Comparison of ENCODE assay signal across 37 cellular contexts in the genomic region with DNA sequence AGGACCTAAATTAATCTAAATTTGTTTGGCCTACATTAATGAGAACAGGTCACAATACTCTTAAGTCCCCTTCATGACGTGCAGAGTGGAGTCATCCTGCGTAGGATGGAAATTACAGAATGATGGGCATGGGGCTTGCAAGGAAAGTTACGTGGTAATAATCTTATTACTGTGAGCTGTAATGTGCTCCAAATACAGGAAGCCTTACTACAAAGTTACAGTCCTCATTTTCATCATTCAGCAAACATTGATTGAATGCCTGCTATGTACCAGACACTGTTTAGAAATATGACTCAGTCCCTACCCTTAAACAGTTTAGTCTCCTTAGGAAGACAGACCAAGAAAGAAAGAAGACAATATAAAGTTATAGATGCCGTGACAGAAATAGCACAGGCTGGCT. TPM values are rescaled to one million over a fixed set of nuclear protein-coding genes. Genes with fewer than 3 reads are reported as not detected.
A peak's percentile ranks its signal among the peaks of the same experiment; 100 is the strongest.
DNase-seq lines count a peak whose midpoint lies in the region; ATAC-seq, FAIRE-seq and TF ChIP-seq lines count a peak whose summit lies in the region.
"Had no signal": no experiment of that assay in that cellular context is flagged by ENCODE, and none has a peak within 500 bp of the region (broad histone marks: within the 10 kb centered on the region; RNA-seq: fewer than 3 reads in every experiment).

No MANE protein-coding gene starts in this region.

- no peak overlapping the region for H3K4me3 ChIP-seq in A549
- H3K4me3 ChIP-seq in PC-3 (ENCODE audit: low read length): no peak overlapping the region
- no peak overlapping the region for H3K4me3 ChIP-seq in lower leg skin (ENCODE audit: low read depth, poor library complexity, severe bottlenecking)
- no peak overlapping the region for H3K4me3 ChIP-seq in gastroesophageal sphincter
- H3K4me3 ChIP-seq: gastrocnemius medialis, pancreas, PC-9, testis had no signal

- 64% methylated on average over 4 of the region's 4 CpGs for WGBS in A549 (ENCODE audit: missing lambda C conversion rate)
- WGBS in lower leg skin, 2 donors: 93 to 95% methylated on average over 4 of the region's 4 CpGs
- 85 to 89% methylated on average over 4 of the region's 4 CpGs for WGBS in gastroesophageal sphincter (ENCODE audit: low coverage in 1 of 2), 2 donors

- H3F3A ChIP-seq in PC-3 (ENCODE audit: low read length, unreplicated experiment): no peaks in the 10 kb centered on the region

- no peak for TF ChIP-seq RAD21 in A549 (conservative IDR thresholded peaks at IDR 0.05 in 1 of 2, IDR thresholded peaks at IDR 0.05 in 1 of 2)

- H3K27me3 ChIP-seq in PC-3 (ENCODE audit: low read length) (no peaks in the 10 kb centered on the region), gastroesophageal sphincter (no peaks in the 10 kb centered on the region)
- H3K27me3 ChIP-seq: gastrocnemius medialis, pancreas, testis had no signal

- TF ChIP-seq CTCF in A549 (IDR thresholded peaks at IDR 0.05) (no peak), PC-3 (conservative IDR thresholded peaks at IDR 0.05; ENCODE audit: low read depth, low read length) (no peak), lower leg skin (IDR thresholded peaks at IDR 0.05) (no peak), gastroesophageal sphincter (IDR thresholded peaks at IDR 0.05) (no peak)

- H3K4me1 ChIP-seq in A549 (peaks cover 15% of the 10 kb centered on the region), PC-3 (ENCODE audit: insufficient read depth, low read length) (peaks cover 12% of the 10 kb centered on the region), gastroesophageal sphincter (no peaks in the 10 kb centered on the region)
- H3K4me1 ChIP-seq: pancreas, testis had no signal

- POLR2A ChIA-PET in A549 (lab: Yijun Ruan, JAX): no interaction called here
- POLR2A ChIA-PET in PC-3 (lab: Charles Lee; ENCODE audit: unreplicated experiment): interaction anchor here (0.6 kb wide), 1 partner anchor 1010 kb away, joined by 4 read pairs; no protein-coding TSS in a partner anchor

- no peak for TF ChIP-seq EP300 in A549 (IDR thresholded peaks at IDR 0.05)
- TF ChIP-seq EP300 in gastroesophageal sphincter (IDR thresholded peaks at IDR 0.05): no peak

- BruUV-seq in PC-3 (replicated peaks; lab: Mats Ljungman, UMichigan): no TSS peak

- no peak overlapping the region for H3K9ac ChIP-seq in PC-3 (ENCODE audit: low read length)

- H3K27ac ChIP-seq in A549: no peak overlapping the region; a peak in 1 of 6 replicates
- H3K27ac ChIP-seq in PC-3 (ENCODE audit: low read length): peak overlapping the region; percentile 38
- no peak overlapping the region for H3K27ac ChIP-seq in gastroesophageal sphincter
- H3K27ac ChIP-seq: epithelial cell of prostate, pancreas, PC-9, testis had no signal

- no peak overlapping the region for H2AFZ ChIP-seq in PC-3 (ENCODE audit: low read length)
- H2AFZ ChIP-seq: PC-9 had no signal

- no peaks in the 10 kb centered on the region for H3K9me2 ChIP-seq in PC-3 (replicated peaks; ENCODE audit: low read length)

- no peaks in the 10 kb centered on the region for H3K36me3 ChIP-seq in PC-3 (ENCODE audit: low read depth, low read length)
- H3K36me3 ChIP-seq in gastroesophageal sphincter: no peaks in the 10 kb centered on the region
- H3K36me3 ChIP-seq: gastrocnemius medialis, pancreas had no signal

- H4K20me1 ChIP-seq in PC-3 (ENCODE audit: low read length): no peaks in the 10 kb centered on the region

- no peaks in the 10 kb centered on the region for H3K9me3 ChIP-seq in A549
- H3K9me3 ChIP-seq in PC-3 (ENCODE audit: low read length): no peaks in the 10 kb centered on the region
- H3K9me3 ChIP-seq in gastroesophageal sphincter: no peaks in the 10 kb centered on the region
- H3K9me3 ChIP-seq: gastrocnemius medialis, pancreas, testis had no signal

- FAIRE-seq in A549 (lab: Jason Lieb, UNC): no peak
- FAIRE-seq: H1, HTR-8/SVneo, pancreas, small intestine had no signal

- no peak for TF ChIP-seq POLR2A in A549 (IDR thresholded peaks at IDR 0.05; ENCODE audit: low read length)
- no peak for TF ChIP-seq POLR2A in lower leg skin (IDR thresholded peaks at IDR 0.05)
- no peak for TF ChIP-seq POLR2A in gastroesophageal sphincter (IDR thresholded peaks at IDR 0.05)

- no peaks in the 10 kb centered on the region for H3K79me2 ChIP-seq in PC-3 (ENCODE audit: low read length)

- peak in 1 of 2 experiments; percentile 45 for DNase-seq in A549 (ENCODE audit: low read depth in 1 of 2, low spot score in 1 of 2)
- peak; percentile 80 for DNase-seq in PC-3
- DNase-seq in dedifferentiated amniotic fluid mesenchymal stem cell (ENCODE audit: extremely low spot score): peak; percentile 20
- peak; percentile 10 for DNase-seq in left kidney (ENCODE audit: low read depth, low spot score)
- no peak for DNase-seq in lower leg skin (ENCODE audit: low spot score in 2 of 2)
- DNase-seq in stimulated activated CD4-positive, alpha-beta T cell treated with anti-CD3 and anti-CD28 coated beads, Interleukin-12 subunit alpha, Interleukin-12 subunit beta, amount 100 ng/mL, for 4 hours: no peak
- DNase-seq: 8988T; activated CD4-positive, alpha-beta T cell treated with anti-CD3 and anti-CD28 coated beads, Interleukin-2, amount 50 U/mL, for 4 hours; activated naive CD4-positive, alpha-beta T cell; activated naive CD8-positive, alpha-beta T cell treated with anti-CD3 and anti-CD28 coated beads, Interleukin-2, amount 50 U/mL, for 24 hours; activated T-cell treated with anti-CD3 and anti-CD28 coated beads, Interleukin-2, amount 50 U/mL, for 48 hours; DMS79 treated with DMSO at 0.1 percent for 48 hours; gastrocnemius medialis; hippocampal formation; KBM-7; left cardiac atrium; NCI-H1092 treated with DMSO at 0.1 percent for 48 hours; NCI-H187 treated with DMSO at 0.1 percent for 48 hours; NCI-H2171 treated with DMSO at 0.1 percent for 48 hours; NCI-H524; pancreas; PC-9; retina; small intestine; stimulated activated CD4-positive, alpha-beta T cell treated with anti-CD3 and anti-CD28 coated beads, Interleukin-1b, Interleukin-23, amount 100 ng/mL, for 48 hours; stimulated activated naive CD8-positive, alpha-beta T cell treated with anti-CD3 and anti-CD28 coated beads, Interleukin-15, Interleukin-2, amounts not matched to agents 100 U/mL and 50 U/mL, for 24 hours; T-helper 17 cell; testis had no signal

- intact Hi-C loops in PC-3 (cut with micrococcal nuclease) (no loop called here), lower leg skin (cut with DNase I; ENCODE audit: low total_unique reads) (no loop called here)

- peak overlapping the region; percentile 25; the same call in 2 of the 3 replicates for H3K4me2 ChIP-seq in A549
- H3K4me2 ChIP-seq in PC-3 (ENCODE audit: low read length): peak overlapping the region; percentile 32
- H3K4me2 ChIP-seq: PC-9 had no signal

- peak in 1 of 2 experiments; percentile 86; a peak in 3 of 6 replicates for ATAC-seq in A549
- ATAC-seq in PC-3: peak; percentile 100
- ATAC-seq in gastroesophageal sphincter: no peak
- ATAC-seq in HG02588 (IDR thresholded peaks at IDR 0.05; ENCODE audit: unreplicated experiment): no peak
- ATAC-seq: activated naive CD8-positive, alpha-beta T cell treated with anti-CD3 and anti-CD28 coated beads, Interleukin-2, amount 50 U/mL, for 24 hours; left cardiac atrium; pancreas; Right ventricle myocardium inferior; stimulated activated naive CD8-positive, alpha-beta T cell treated with anti-CD3 and anti-CD28 coated beads, Interleukin-15, Interleukin-2, amounts not matched to agents 100 U/mL and 50 U/mL, for 24 hours; T-helper 17 cell had no signal

- CTCF ChIA-PET in A549 (lab: Yijun Ruan, JAX): interaction anchor here (0.6 to 1.6 kb wide), 2 partner anchors 53 to 137 kb away, joined by 3 to 4 read pairs; no protein-coding TSS in a partner anchor
- CTCF ChIA-PET in PC-3 (lab: Charles Lee): no interaction called here

TF ChIP-seq in A549, 52 proteins besides CTCF, POLR2A, EP300 and RAD21 (continues in another document):
- TF ChIP-seq HES2 (IDR thresholded peaks at IDR 0.05) (no peak), EHF (CRISPR knock-in tag; IDR thresholded peaks at IDR 0.05) (no peak), RNF2 (IDR thresholded peaks at IDR 0.05; ENCODE audit: borderline replicate concordance, low read depth) (no peak), KDM1A (IDR thresholded peaks at IDR 0.05; ENCODE audit: low read depth) (no peak), MAX (IDR thresholded peaks at IDR 0.05) (no peak)

RNA-seq across cellular contexts. Expression of gene HIGD1C, which starts 9.4 kb away (rescaled TPM):
- not detected in 2 replicates for polyA plus RNA-seq in A549 (2011; rRNA removed)
- polyA plus RNA-seq in A549 (2012; cell fraction: cytosol; rRNA removed): not detected in 2 replicates
- not detected in 2 replicates for polyA plus RNA-seq in A549 (2012; cell fraction: nucleus; rRNA removed)
- polyA plus RNA-seq in A549 (2017; fragmentation: RNase III; extraction: RNeasy Plus Mini Kit Qiagen cat#74134 plus additional on column Dnase treatment): not detected in 3 replicates
- not detected in 2 replicates for polyA minus RNA-seq in A549 (2011; rRNA and poly(A)+ RNA removed)
- total RNA-seq in PC-3 (2014; rRNA removed): not detected in 2 replicates
- total RNA-seq in lower leg skin: not detected
- total RNA-seq in gastroesophageal sphincter: not detected
- total RNA-seq: gastrocnemius medialis, H1, left cardiac atrium, M059J, neural crest cell, pancreas, PC-9, Right ventricle myocardium inferior, T-helper 17 cell, testis, ureter had no signal
- polyA plus RNA-seq: H1, pancreas, small intestine had no signal

Comparison
In these comparisons a context has a peak if more than half of its experiments do, and no peak if none do; other contexts are left out.
1. DNase-seq: peak in PC-3 (single experiment), dedifferentiated amniotic fluid mesenchymal stem cell (single experiment) and left kidney (single experiment); none in lower leg skin (0 of 2) and stimulated activated CD4-positive, alpha-beta T cell treated with anti-CD3 and anti-CD28 coated beads, Interleukin-12 subunit alpha, Interleukin-12 subunit beta, amount 100 ng/mL, for 4 hours (single experiment).